1 cellular context compared by ENCODE assay signal in genomic region chr16:48181746-48182520, GRCh38.
TF ChIP-seq lines count a peak whose summit lies in the region.

No MANE protein-coding gene starts in this region.

TF ChIP-seq in HepG2, 621 proteins besides CTCF, POLR2A, EP300 and RAD21:
- TF ChIP-seq ZNF225 (CRISPR knock-in tag; IDR thresholded peaks at IDR 0.05), result 0 out of 2 replicates have a peak, but pooled peaks have one; percentile 49
- 0 out of 2 replicates have a peak, but pooled peaks have one; percentile 33 for TF ChIP-seq NRL (CRISPR knock-in tag; IDR thresholded peaks at IDR 0.05; ENCODE audit: borderline replicate concordance)
- 0 out of 2 replicates have a peak, but pooled peaks have one; percentile 21 for TF ChIP-seq SP4 (CRISPR knock-in tag; IDR thresholded peaks at IDR 0.05)
- peak; percentile 95 for TF ChIP-seq MNT (IDR thresholded peaks at IDR 0.05)
- 0 out of 2 replicates have a peak, but pooled peaks have one; percentile 7 for TF ChIP-seq ARID4A (CRISPR knock-in tag; IDR thresholded peaks at IDR 0.05; ENCODE audit: borderline replicate concordance)
